ENCODE assay signal across 8 cellular contexts in the genomic region with DNA sequence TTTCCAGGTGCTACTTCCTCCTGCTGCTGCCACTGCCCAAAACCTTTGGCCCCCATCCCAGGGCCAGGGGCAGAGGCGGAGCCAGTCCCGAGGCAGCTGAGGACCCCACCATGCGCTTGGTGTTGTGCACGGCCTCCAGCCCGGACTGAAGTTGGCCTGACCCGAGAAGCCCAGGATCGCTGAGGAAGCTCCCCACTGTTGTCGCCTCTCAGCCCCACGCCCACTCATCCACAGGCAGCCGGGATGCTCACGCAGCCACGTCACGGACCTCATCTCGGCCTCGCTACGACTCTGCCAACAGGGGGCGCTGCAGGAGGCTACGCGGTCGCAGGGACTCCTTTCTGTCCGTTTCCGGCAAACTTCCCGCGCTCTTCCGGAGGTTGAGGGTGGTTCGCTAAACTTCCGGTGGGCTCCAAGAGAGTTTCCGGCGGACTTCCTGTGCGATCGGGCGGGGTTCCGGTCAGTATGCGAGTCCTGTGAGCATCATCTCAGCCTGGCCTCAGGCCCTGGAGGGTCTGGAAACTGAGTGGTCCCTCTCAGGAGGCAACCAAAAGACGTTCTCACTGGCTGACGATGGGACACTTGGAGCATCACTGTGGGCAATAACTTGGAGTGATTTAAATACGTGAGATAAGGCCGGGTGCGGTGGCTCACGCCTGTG. TPM values are rescaled to one million over a fixed set of nuclear protein-coding genes. Genes with fewer than 3 reads are reported as not detected.
DNase-seq lines count a peak whose midpoint lies in the region; ATAC-seq and TF ChIP-seq lines count a peak whose summit lies in the region.

No MANE protein-coding gene starts in this region.

- TF ChIP-seq POLR2A in NB4 (IDR thresholded peaks at IDR 0.05; ENCODE audit: extremely low read depth, insufficient read length) (no peak), tibial nerve (IDR thresholded peaks at IDR 0.05) (no peak)

- no peaks in the 10 kb centered on the region for H3K4me1 ChIP-seq in BE2C
- H3K4me1 ChIP-seq in osteoblast (ENCODE audit: insufficient read depth, low read length): peaks cover 15% of the 10 kb centered on the region
- peaks cover 0 to 15% (median 5%) of the 10 kb centered on the region in 4 donors for H3K4me1 ChIP-seq in tibial nerve

- H2AFZ ChIP-seq in osteoblast (ENCODE audit: low read length): peak overlapping the region; percentile 89

- TF ChIP-seq CTCF in BE2C (IDR thresholded peaks at IDR 0.05; ENCODE audit: low read depth, low read length) (peak; percentile 86), NB4 (IDR thresholded peaks at IDR 0.05; ENCODE audit: low read depth, low read length) (peak; percentile 52), epithelial cell of proximal tubule (conservative IDR thresholded peaks at IDR 0.05; ENCODE audit: low read depth, low read length) (peak; percentile 67), osteoblast (IDR thresholded peaks at IDR 0.05; ENCODE audit: extremely low read depth, low read depth, low read length) (peak; percentile 61), tibial nerve (IDR thresholded peaks at IDR 0.05) (peak in 4 of 5 experiments; percentile 17 to 54 (median 21))

- H3K27me3 ChIP-seq in BE2C (no peaks in the 10 kb centered on the region), osteoblast (ENCODE audit: insufficient read depth, low read length) (no peaks in the 10 kb centered on the region), tibial nerve (peaks cover 0 to 33% of the 10 kb centered on the region in 2 donors)

- H3K27ac ChIP-seq in osteoblast (ENCODE audit: low read depth, low read length) (no peak overlapping the region), tibial nerve (no peak overlapping the region)

- no peak for TF ChIP-seq EP300 in tibial nerve (IDR thresholded peaks at IDR 0.05)

- H3K79me2 ChIP-seq in osteoblast (ENCODE audit: insufficient read depth, low read length): no peaks in the 10 kb centered on the region

- H3K36me3 ChIP-seq in BE2C (no peaks in the 10 kb centered on the region), osteoblast (ENCODE audit: insufficient read depth, low read length) (no peaks in the 10 kb centered on the region), tibial nerve (no peaks in the 10 kb centered on the region)

- H3K4me3 ChIP-seq in BE2C (ENCODE audit: low read depth, low read length) (peak overlapping the region; percentile 54), NB4 (ENCODE audit: low read depth, low read length) (no peak overlapping the region), epithelial cell of proximal tubule (ENCODE audit: low read depth, low read length) (no peak overlapping the region), osteoblast (ENCODE audit: insufficient read depth, low read length) (peak overlapping the region; percentile 53), tibial nerve (peak overlapping the region in 2 of 4 donors; percentile 4 to 41)

- DNase-seq in BE2C: peak; percentile 86
- DNase-seq in NB4 (ENCODE audit: low read depth): peak; percentile 34
- peak; percentile 67 for DNase-seq in activated CD8-positive, alpha-beta memory T cell treated with anti-CD3 and anti-CD28 coated beads, Interleukin-2, amount 50 U/mL, for 4 hours
- no peak for DNase-seq in epithelial cell of proximal tubule (ENCODE audit: low read depth)
- DNase-seq in osteoblast (ENCODE audit: insufficient read length, low spot score, missing footprints): peak; percentile 91
- no peak for DNase-seq in tibial nerve (ENCODE audit: low spot score in 2 of 2)

- WGBS in tibial nerve, 2 donors: 32 to 51% methylated on average over 37 to 40 of the region's 40 CpGs

- H3K4me2 ChIP-seq in osteoblast (ENCODE audit: insufficient read depth, low read length): peak overlapping the region; percentile 64

- no peak for ATAC-seq in GM19351 (IDR thresholded peaks at IDR 0.05; ENCODE audit: unreplicated experiment)
- ATAC-seq in GM21515 (IDR thresholded peaks at IDR 0.05; ENCODE audit: unreplicated experiment): no peak

- no peaks in the 10 kb centered on the region for H4K20me1 ChIP-seq in osteoblast (ENCODE audit: insufficient read depth, low read length)

- H3K9me3 ChIP-seq in BE2C (peaks cover 3% of the 10 kb centered on the region; the same call in 1 of the 2 replicates), osteoblast (ENCODE audit: low read depth, low read length) (no peaks in the 10 kb centered on the region), tibial nerve (no peaks in the 10 kb centered on the region)

RNA-seq across cellular contexts. Expression of gene ZG16B, which starts 12.4 kb away (rescaled TPM):
- 0.63 TPM for polyA plus RNA-seq in BE2C (2012; ENCODE audit: insufficient read depth, insufficient read length, low read depth)
- total RNA-seq in epithelial cell of proximal tubule (0.06 and 2.1 TPM in 2 replicates), osteoblast (0.88 and 1.4 TPM in 2 replicates), tibial nerve (not detected)

RNA-seq across cellular contexts. Expression of gene PRSS22, which starts 15.5 kb away (rescaled TPM):
- polyA plus RNA-seq in BE2C (2012; ENCODE audit: insufficient read depth, insufficient read length, low read depth): not detected
- total RNA-seq in epithelial cell of proximal tubule (9.5 and 11.1 TPM in 2 replicates), osteoblast (not detected in 2 replicates), tibial nerve (not detected)

RNA-seq across cellular contexts. Expression of gene PRSS21, which starts 25.4 kb away (rescaled TPM):
- not detected for polyA plus RNA-seq in BE2C (2012; ENCODE audit: insufficient read depth, insufficient read length, low read depth)
- total RNA-seq in epithelial cell of proximal tubule (0.87 and 4.6 TPM in 2 replicates), osteoblast (not detected in 2 replicates), tibial nerve (not detected)

RNA-seq across cellular contexts. Expression of gene FLYWCH2, which starts 40.5 kb away (rescaled TPM):
- polyA plus RNA-seq in BE2C (2012; ENCODE audit: insufficient read depth, insufficient read length, low read depth): 79.1 TPM
- 49.6 and 55.5 TPM in 2 replicates for total RNA-seq in epithelial cell of proximal tubule
- total RNA-seq in osteoblast: 38.7 and 43.6 TPM in 2 replicates
- 10 to 100 TPM; 66.2 to 76.8 (median 72.8) TPM for total RNA-seq in tibial nerve

RNA-seq across cellular contexts. Expression of gene PRSS41, which starts 44.2 kb away (rescaled TPM):
- not detected for polyA plus RNA-seq in BE2C (2012; ENCODE audit: insufficient read depth, insufficient read length, low read depth)
- total RNA-seq in epithelial cell of proximal tubule (not detected in 2 replicates), osteoblast (not detected in 2 replicates), tibial nerve (not detected)

Comparison
In these comparisons a context has a peak if more than half of its experiments do, and no peak if none do; other contexts are left out.
1. DNase-seq: peak in BE2C (single experiment), NB4 (single experiment), activated CD8-positive, alpha-beta memory T cell treated with anti-CD3 and anti-CD28 coated beads, Interleukin-2, amount 50 U/mL, for 4 hours (single experiment) and osteoblast (single experiment); none in epithelial cell of proximal tubule (single experiment) and tibial nerve (0 of 2).
2. H3K4me3 ChIP-seq: peak in BE2C (single experiment) and osteoblast (single experiment); none in NB4 (single experiment) and epithelial cell of proximal tubule (single experiment).
3. CTCF ChIP-seq: peak in every context shown above with its lines; median percentile 86 in BE2C; 67 in epithelial cell of proximal tubule; 61 in osteoblast; 52 in NB4; 21 in tibial nerve.
4. RNA of gene PRSS22, which starts 15.5 kb away (total RNA-seq): 9.5 to 11.1 TPM in epithelial cell of proximal tubule; not detected in osteoblast and not detected in tibial nerve; every median in the first group is over 10 times any median in the second.